Comparison of ENCODE assay signal across 33 cellular contexts in the genomic region with DNA sequence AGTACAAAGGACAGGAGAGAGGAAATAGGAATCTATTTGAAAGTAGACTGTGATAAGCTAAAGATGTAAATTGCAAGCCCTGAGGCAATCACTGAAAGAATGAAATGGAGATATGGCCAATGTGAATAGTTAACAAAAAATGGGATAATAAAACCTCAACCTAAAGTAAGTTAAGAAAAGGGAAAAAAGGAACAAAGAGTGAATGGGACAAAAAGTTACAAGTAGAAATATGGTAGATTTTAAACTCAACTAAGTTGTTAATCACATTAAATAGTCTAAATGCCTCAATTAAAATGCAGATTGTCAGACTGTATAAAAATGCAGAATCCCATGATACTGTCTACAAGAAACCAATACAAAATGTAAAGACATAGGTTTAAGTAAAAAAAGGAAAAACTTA.
"Had no signal": no experiment of that assay in that cellular context is flagged by ENCODE, and none has a peak within 500 bp of the region (broad histone marks: within the 10 kb centered on the region; RNA-seq: fewer than 3 reads in every experiment).

No MANE protein-coding gene starts in this region.

- H3K27ac Mint-ChIP-seq: activated CD4-positive, alpha-beta T cell treated with anti-CD3 and anti-CD28 coated beads for 36 hours; activated CD4-positive, alpha-beta T cell treated with anti-CD3 and anti-CD28 coated beads, Interleukin-2, amount 10 ng/mL, durations not matched to agents 7 days and 5 days; activated CD8-positive, alpha-beta T cell treated with anti-CD3 and anti-CD28 coated beads, Interleukin-2, amount 10 ng/mL, durations not matched to agents 7 days and 5 days; activated naive CD4-positive, alpha-beta T cell treated with anti-CD3 and anti-CD28 coated beads, Interleukin-2, amount 50 U/mL, for 24 hours; activated naive CD8-positive, alpha-beta T cell treated with anti-CD3 and anti-CD28 coated beads, Interleukin-2, amount 10 ng/mL, durations not matched to agents 7 days and 5 days; activated T-cell treated with anti-CD3 and anti-CD28 coated beads, Interleukin-2, amount 50 U/mL, for 24 hours; activated T-helper 2 cell treated with anti-CD3 and anti-CD28 coated beads, Interferon-gamma antibody, Interleukin-2, Interleukin-4, amounts not matched to agents 10 μg/mL and 5 μg/mL and 100 μg/mL, durations not matched to agents 14 hours and 24 hours and 36 hours; T-helper 1 cell treated with Interleukin-12 subunit alpha and Interleukin-12 subunit beta and Interleukin-4 antibody, amounts not matched to agents 30 μg/mL and 1 μg/mL, for 36 hours; T-helper 2 cell treated with Interferon-gamma antibody and Interleukin-4, amounts not matched to agents 5 μg/mL and 100 μg/mL, for 36 hours; WTC11 had no signal

- H3K27me3 ChIP-seq: ascending aorta, cardiac muscle cell, SJCRH30 had no signal

- H3K36me3 ChIP-seq: ascending aorta, cardiac muscle cell, SJCRH30 had no signal

- ATAC-seq: activated CD4-positive, alpha-beta T cell treated with anti-CD3 and anti-CD28 coated beads for 36 hours; activated CD4-positive, CD25-positive, alpha-beta regulatory T cell treated with anti-CD3 and anti-CD28 coated beads, Interleukin-2, amount 50 U/mL, for 24 hours; activated CD8-positive, alpha-beta T cell treated with anti-CD3 and anti-CD28 coated beads, Interleukin-2, amount 10 ng/mL, durations not matched to agents 7 days and 5 days; WTC11 had no signal

- H3K4me3 Mint-ChIP-seq: activated CD4-positive, alpha-beta T cell treated with anti-CD3 and anti-CD28 coated beads for 36 hours; activated CD4-positive, alpha-beta T cell treated with anti-CD3 and anti-CD28 coated beads, Interleukin-2, amount 10 ng/mL, durations not matched to agents 7 days and 5 days; activated CD8-positive, alpha-beta T cell treated with anti-CD3 and anti-CD28 coated beads, Interleukin-2, amount 10 ng/mL, durations not matched to agents 7 days and 5 days; activated naive CD4-positive, alpha-beta T cell treated with anti-CD3 and anti-CD28 coated beads, Interleukin-2, amount 50 U/mL, for 24 hours; activated naive CD8-positive, alpha-beta T cell treated with anti-CD3 and anti-CD28 coated beads, Interleukin-2, amount 10 ng/mL, durations not matched to agents 7 days and 5 days; activated T-cell treated with anti-CD3 and anti-CD28 coated beads, Interleukin-2, amount 50 U/mL, for 24 hours; central memory CD8-positive, alpha-beta T cell; T-helper 1 cell treated with Interleukin-12 subunit alpha and Interleukin-12 subunit beta and Interleukin-4 antibody, amounts not matched to agents 30 μg/mL and 1 μg/mL, for 36 hours; T-helper 2 cell treated with Interferon-gamma antibody and Interleukin-4, amounts not matched to agents 5 μg/mL and 100 μg/mL, for 36 hours; WTC11 had no signal

- H3K4me1 ChIP-seq: SJCRH30 had no signal

- H3K4me3 ChIP-seq: ascending aorta, cardiac muscle cell, SJCRH30 had no signal

- H3K27ac ChIP-seq: ascending aorta, cardiac muscle cell, SJCRH30 had no signal

- H3K9me3 ChIP-seq: ascending aorta, SJCRH30, SK-N-SH had no signal

- H3K9me2 ChIP-seq: SK-N-SH had no signal

- H3K36me3 Mint-ChIP-seq: activated naive CD4-positive, alpha-beta T cell treated with anti-CD3 and anti-CD28 coated beads, Interleukin-2, amount 50 U/mL, for 24 hours; WTC11 had no signal

- H3K4me1 Mint-ChIP-seq: activated CD4-positive, alpha-beta T cell treated with anti-CD3 and anti-CD28 coated beads for 36 hours; activated CD4-positive, alpha-beta T cell treated with anti-CD3 and anti-CD28 coated beads, Interleukin-2, amount 10 ng/mL, durations not matched to agents 7 days and 5 days; activated naive CD4-positive, alpha-beta T cell treated with anti-CD3 and anti-CD28 coated beads, Interleukin-2, amount 50 U/mL, for 24 hours; activated naive CD8-positive, alpha-beta T cell treated with anti-CD3 and anti-CD28 coated beads, Interleukin-2, amount 10 ng/mL, durations not matched to agents 7 days and 5 days; central memory CD8-positive, alpha-beta T cell had no signal

- H3K9me3 Mint-ChIP-seq: activated CD4-positive, alpha-beta T cell treated with anti-CD3 and anti-CD28 coated beads, Interleukin-2, amount 10 ng/mL, durations not matched to agents 7 days and 5 days; activated naive CD4-positive, alpha-beta T cell treated with anti-CD3 and anti-CD28 coated beads, Interleukin-2, amount 50 U/mL, for 24 hours; activated T-cell treated with anti-CD3 and anti-CD28 coated beads, Interleukin-2, amount 50 U/mL, for 24 hours; activated T-helper 2 cell treated with anti-CD3 and anti-CD28 coated beads, Interferon-gamma antibody, Interleukin-2, Interleukin-4, amounts not matched to agents 10 μg/mL and 5 μg/mL and 100 μg/mL, durations not matched to agents 14 hours and 24 hours and 36 hours; central memory CD8-positive, alpha-beta T cell; T-helper 1 cell treated with Interleukin-12 subunit alpha and Interleukin-12 subunit beta and Interleukin-4 antibody, amounts not matched to agents 30 μg/mL and 1 μg/mL, for 36 hours; T-helper 2 cell treated with Interferon-gamma antibody and Interleukin-4, amounts not matched to agents 5 μg/mL and 100 μg/mL, for 36 hours; WTC11 had no signal

- DNase-seq: activated CD4-positive, alpha-beta T cell treated with anti-CD3 and anti-CD28 coated beads for 36 hours; activated CD4-positive, alpha-beta T cell treated with anti-CD3 and anti-CD28 coated beads, Interleukin-2, amount 10 ng/mL, durations not matched to agents 7 days and 5 days; activated CD4-positive, alpha-beta T cell treated with anti-CD3 and anti-CD28 coated beads, Interleukin-2, amount 50 U/mL, for 48 hours; activated CD8-positive, alpha-beta T cell treated with anti-CD3 and anti-CD28 coated beads, Interleukin-2, amount 10 ng/mL, durations not matched to agents 7 days and 5 days; activated gamma-delta T cell; activated naive CD4-positive, alpha-beta T cell treated with Interleukin-2 at 50 U/mL for 16 hours; activated naive CD8-positive, alpha-beta T cell treated with anti-CD3 and anti-CD28 coated beads, Interleukin-2, amount 10 ng/mL, durations not matched to agents 7 days and 5 days; activated T-cell treated with anti-CD3 and anti-CD28 coated beads, Interleukin-2, amount 50 U/mL, for 24 hours; amygdala; Kasumi-1; KG1; MM.1S; MV-4-11; NCI-H1092; NCI-H1436 treated with DMSO at 0.1 percent for 48 hours; NCI-H1694 treated with DMSO at 0.1 percent for 48 hours; NCI-H2029; NCI-H510A; NCI-H526; NCI-H748 treated with DMSO at 0.1 percent for 48 hours; OCI-M1; SHP77; SJCRH30; SK-N-SH had no signal

- H3K4me2 ChIP-seq: SK-N-SH had no signal
